Comparison of ENCODE assay signal across 8 cellular contexts in the genomic region with DNA sequence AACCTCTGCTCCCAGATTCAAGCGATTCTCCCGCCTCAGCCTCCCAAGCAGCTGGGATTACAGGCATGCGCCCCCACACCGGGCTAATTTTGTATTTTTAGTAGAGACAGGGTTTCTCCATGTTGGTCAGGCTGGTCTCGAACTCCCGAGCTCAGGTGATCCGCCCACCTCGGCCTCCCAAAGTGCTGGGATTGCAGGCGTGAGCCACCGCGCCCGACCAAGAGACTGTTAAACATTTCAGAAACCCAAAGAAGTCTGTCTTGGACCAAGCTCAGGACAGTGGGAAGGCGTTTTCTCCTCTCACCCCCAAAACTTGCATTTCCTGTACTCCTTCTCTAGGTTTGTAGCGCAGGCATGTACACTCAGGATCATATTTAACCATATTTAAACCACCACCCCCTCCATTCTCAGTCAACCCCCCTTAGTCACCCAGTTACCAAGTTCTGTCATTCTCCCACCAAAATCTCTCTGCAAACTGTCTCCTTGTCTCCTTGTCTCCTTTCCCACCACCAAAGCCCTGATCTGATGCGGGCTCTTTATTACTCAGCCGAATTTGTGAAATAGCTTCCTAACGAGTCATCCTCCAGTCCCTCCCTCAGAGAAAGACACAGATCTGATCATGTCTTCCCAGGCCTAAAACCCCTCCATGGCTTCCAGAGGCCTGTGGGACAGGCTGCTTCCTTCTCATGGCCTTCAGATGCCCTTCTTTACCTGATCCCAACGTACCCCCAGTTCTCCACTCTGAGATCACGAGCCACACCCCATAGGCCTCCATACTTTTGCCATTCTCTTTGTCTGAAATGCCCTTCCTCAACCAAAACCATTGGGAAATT. TPM values are rescaled to one million over a fixed set of nuclear protein-coding genes. Genes with fewer than 3 reads are reported as not detected.
DNase-seq lines count a peak whose midpoint lies in the region; ATAC-seq, FAIRE-seq and TF ChIP-seq lines count a peak whose summit lies in the region.

No MANE protein-coding gene starts in this region.

- WGBS in H1 (ENCODE audit: extremely low coverage in 1 of 2, insufficient coverage in 1 of 2, insufficient read length in 1 of 2, insufficient replicate concordance in 2 of 2, low coverage in 1 of 2, low lambda C conversion rate in 2 of 2, missing lambda C conversion rate in 1 of 2), 2 experiments: 86% methylated on average over 19 of the region's 19 CpGs; no CpG with 5 or more reads in 1 of the 2 experiments

- no peak overlapping the region for H3K56ac ChIP-seq in H1 (replicated peaks; ENCODE audit: insufficient read length, low read depth, low read length)

- H3K23ac ChIP-seq in H1 (ENCODE audit: insufficient read length): no peak overlapping the region

- H4K8ac ChIP-seq in H1 (ENCODE audit: extremely low read depth, insufficient read depth, low read length): no peak overlapping the region

- H3K4ac ChIP-seq in H1 (replicated peaks; ENCODE audit: insufficient read length, low read depth, low read length): no peak overlapping the region

- H3K27ac ChIP-seq in H1 (ENCODE audit: low read depth, low read length): 0 out of 2 replicates have a peak overlapping the region, but pooled peaks have one; percentile 42

- no peak for TF ChIP-seq POLR2A in H1 (IDR thresholded peaks at IDR 0.05; ENCODE audit: control extremely low read depth in 1 of 2, low read depth in 2 of 2, low read length in 2 of 2)

- H4K91ac ChIP-seq in H1 (replicated peaks; ENCODE audit: insufficient read length, low read length): no peak overlapping the region

- H2AFZ ChIP-seq in H1 (ENCODE audit: low read length): 0 out of 2 replicates have a peak overlapping the region, but pooled peaks have one; percentile 36

- peak; percentile 89 for DNase-seq in GM03348 (ENCODE audit: low spot score)
- peak; percentile 49 for DNase-seq in NCI-H460 (ENCODE audit: extremely low read depth, low read depth)
- DNase-seq in H1 (ENCODE audit: low read depth in 1 of 2, low spot score in 2 of 2): no peak
- DNase-seq in non-pigmented ciliary epithelial cell (ENCODE audit: low read depth): peak; percentile 96
- no peak for DNase-seq in C1 segment of cervical spinal cord (lab: John Stamatoyannopoulos, UW)
- no peak for DNase-seq in activated CD8-positive, alpha-beta memory T cell treated with anti-CD3 and anti-CD28 coated beads, Interleukin-2, amount 50 U/mL, for 4 hours
- no peak for DNase-seq in NOMO-1 (lab: John Stamatoyannopoulos, UW; ENCODE audit: unreplicated experiment in 2 of 2)

- H3K14ac ChIP-seq in H1 (ENCODE audit: insufficient read length): no peak overlapping the region

- peaks cover 0 to 4% (median 1%) of the 10 kb centered on the region in 4 experiments; a peak in 4 of 7 replicates for H3K4me1 ChIP-seq in H1 (replicated peaks in 1 of 4; ENCODE audit: control insufficient read depth in 3 of 4, insufficient read depth in 4 of 4, low read length in 3 of 4)

- TF ChIP-seq CTCF in H1 (IDR thresholded peaks at IDR 0.05; ENCODE audit: control extremely low read depth in 1 of 3, insufficient read depth in 1 of 3, low read depth in 1 of 3, low read length in 3 of 3): no peak

- H3K27me3 ChIP-seq in H1 (replicated peaks in 1 of 4; ENCODE audit: control insufficient read depth in 3 of 4, extremely low read depth in 1 of 4, insufficient read depth in 3 of 4, low read length in 3 of 4): no peaks in the 10 kb centered on the region

- no peaks in the 10 kb centered on the region for H3K79me2 ChIP-seq in H1 (ENCODE audit: control insufficient read depth in 1 of 2, insufficient read depth in 2 of 2, low read length in 2 of 2)

- H2BK5ac ChIP-seq in H1 (ENCODE audit: low read depth, low read length): peak overlapping the region; percentile 21

- POLR2A ChIA-PET in H1 (lab: Charles Lee; ENCODE audit: partially characterized antibody): interaction anchor here (0.7 to 5.0 kb wide), 9 partner anchors 11 to 82 kb away, joined by 3 to 41 read pairs (median 4); a partner anchor contains a TSS

- no peak overlapping the region for H3K4me3 ChIP-seq in H1 (ENCODE audit: extremely low read depth in 1 of 4, insufficient read depth in 2 of 4, low read depth in 3 of 4, low read length in 4 of 4)

- H3K18ac ChIP-seq in H1 (ENCODE audit: extremely low read depth, low read length): peak overlapping the region; percentile 34; the same call in 1 of the 2 replicates

- no peak overlapping the region for H3K9ac ChIP-seq in H1 (replicated peaks in 1 of 4; ENCODE audit: extremely low read depth in 1 of 4, low read depth in 3 of 4, low read length in 3 of 4)

- no peak for TF ChIP-seq RAD21 in H1 (IDR thresholded peaks at IDR 0.05 in 1 of 2, conservative IDR thresholded peaks at IDR 0.05 in 1 of 2; ENCODE audit: low read depth in 2 of 2, low read length in 2 of 2)

- 0 out of 2 replicates have a peak overlapping the region, but pooled peaks have one; percentile 61 for H2AK5ac ChIP-seq in H1 (ENCODE audit: low read depth, low read length)

- peak overlapping the region; percentile 78 for H2BK12ac ChIP-seq in H1 (ENCODE audit: low read depth, low read length)

- H3K4me2 ChIP-seq in H1 (ENCODE audit: insufficient read depth in 1 of 2, low read depth in 2 of 2, low read length in 2 of 2): no peak overlapping the region

- H3K23me2 ChIP-seq in H1 (ENCODE audit: low read depth, low read length): peaks cover 3% of the 10 kb centered on the region; the same call in 1 of the 2 replicates

- TF ChIP-seq EP300 in H1 (IDR thresholded peaks at IDR 0.05; ENCODE audit: borderline replicate concordance in 1 of 2, low read depth in 2 of 2, low read length in 2 of 2): no peak

- FAIRE-seq in H1 (lab: Jason Lieb, UNC): no peak

- no peaks in the 10 kb centered on the region for H3K36me3 ChIP-seq in H1 (ENCODE audit: control insufficient read depth in 2 of 4, insufficient read depth in 4 of 4, low read length in 3 of 4)

- no peak overlapping the region for H2BK120ac ChIP-seq in H1 (replicated peaks; ENCODE audit: low read depth, low read length)

- H2BK20ac ChIP-seq in H1 (ENCODE audit: low read length): peak overlapping the region; percentile 38; the same call in 1 of the 2 replicates

- ATAC-seq in GM18909 (IDR thresholded peaks at IDR 0.05; ENCODE audit: poor library complexity, unreplicated experiment): no peak

- no peaks in the 10 kb centered on the region for H3K79me1 ChIP-seq in H1 (ENCODE audit: low read depth, low read length)

- no peaks in the 10 kb centered on the region for H4K20me1 ChIP-seq in H1 (replicated peaks in 1 of 2; ENCODE audit: control insufficient read depth in 1 of 2, insufficient read depth in 2 of 2, low read length in 2 of 2)

- CTCF ChIA-PET in H1 (lab: Charles Lee; ENCODE audit: partially characterized antibody): interaction anchor here (0.7 to 21.7 kb wide), 11 partner anchors 9 to 117 kb away, joined by 3 to 858 read pairs (median 5); a partner anchor contains a TSS

- H2BK15ac ChIP-seq in H1 (ENCODE audit: low read length): no peak overlapping the region

- H4K5ac ChIP-seq in H1 (ENCODE audit: insufficient read length, low read depth, low read length): no peak overlapping the region

- H3K9me3 ChIP-seq in H1 (ENCODE audit: insufficient read depth in 2 of 2, low read depth in 1 of 2, low read length in 1 of 2): no peaks in the 10 kb centered on the region; a peak in 1 of 4 replicates

TF ChIP-seq in H1, 55 proteins besides CTCF, POLR2A, EP300 and RAD21 (continues in another document):
- TF ChIP-seq NANOG (IDR thresholded peaks at IDR 0.05; ENCODE audit: insufficient read depth, low read depth, low read length, poor library complexity, severe bottlenecking) (no peak), KDM1A (IDR thresholded peaks at IDR 0.05; ENCODE audit: borderline replicate concordance, low read length) (no peak), POLR2AphosphoS5 (IDR thresholded peaks at IDR 0.05; ENCODE audit: low read depth, low read length) (no peak), TAF7 (optimal IDR thresholded peaks at IDR 0.05; ENCODE audit: borderline replicate concordance, low read depth, low read length) (no peak), FOSL1 (IDR thresholded peaks at IDR 0.05; ENCODE audit: insufficient read depth, low read depth, low read length) (no peak), BCL11A (IDR thresholded peaks at IDR 0.05; ENCODE audit: low read depth in 2 of 2, low read length in 2 of 2) (no peak), TEAD4 (IDR thresholded peaks at IDR 0.05; ENCODE audit: low read depth, low read length) (0 out of 2 replicates have a peak, but pooled peaks have one; percentile 42), SIX5 (IDR thresholded peaks at IDR 0.05; ENCODE audit: low read depth, low read length) (no peak), SIRT6 (IDR thresholded peaks at IDR 0.05; ENCODE audit: low read length) (no peak), SUZ12 (IDR thresholded peaks at IDR 0.05; ENCODE audit: low read length) (no peak), CBX5 (IDR thresholded peaks at IDR 0.05; ENCODE audit: low read depth, low read length) (no peak), ASH2L (IDR thresholded peaks at IDR 0.05; ENCODE audit: low read length) (no peak), CREB1 (IDR thresholded peaks at IDR 0.05) (no peak), EZH2 (IDR thresholded peaks at IDR 0.05; ENCODE audit: low read depth, low read length, severe bottlenecking) (no peak), RNF2 (IDR thresholded peaks at IDR 0.05; ENCODE audit: borderline replicate concordance, low read depth, low read length, missing control alignments, poor library complexity, severe bottlenecking) (no peak), POU5F1 (IDR thresholded peaks at IDR 0.05; ENCODE audit: low read depth, low read length) (no peak), JUN (IDR thresholded peaks at IDR 0.05; ENCODE audit: low read depth, low read length) (peak; percentile 46; the same call in 1 of the 2 replicates), GTF2F1 (IDR thresholded peaks at IDR 0.05; ENCODE audit: borderline replicate concordance, low read depth, low read length) (no peak)
- TF ChIP-seq, protein P1, sequence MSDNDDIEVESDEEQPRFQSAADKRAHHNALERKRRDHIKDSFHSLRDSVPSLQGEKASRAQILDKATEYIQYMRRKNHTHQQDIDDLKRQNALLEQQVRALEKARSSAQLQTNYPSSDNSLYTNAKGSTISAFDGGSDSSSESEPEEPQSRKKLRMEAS (IDR thresholded peaks at IDR 0.05): no peak

RNA-seq across cellular contexts. Expression of a gene that starts 29.0 kb away (rescaled TPM):
- total RNA-seq in NCI-H460 (2014; rRNA removed; shearing (Covaris generic)): 0.12 and 1.7 TPM in 2 replicates
- not detected in 2 replicates for polyA plus RNA-seq in NCI-H460 (2014; cell fraction: nucleus; rRNA removed)
- total RNA-seq in H1 (2021; fragmentation: NEBNext Ultra II Directional; extraction: Animal tissue kit (Norgen Biotek cat#: 25700)): 12.7 and 13.7 TPM in 2 replicates
- 4.1 and 6.5 TPM in 2 replicates for polyA plus RNA-seq in H1 (2011; rRNA removed)
- polyA plus RNA-seq in H1 (2011; cell fraction: cytosol; rRNA removed): 1.8 TPM
- polyA plus RNA-seq in H1 (2011; cell fraction: nucleus; rRNA removed): 5.0 TPM
- 10.0 to 16.5 TPM (median 14.4 TPM) in 4 replicates for polyA plus RNA-seq in H1 (2012, experiment 1 of 2)
- 13.8 TPM for polyA plus RNA-seq in H1 (2012, experiment 2 of 2)
- 19.3 TPM for polyA plus RNA-seq in H1 (2013, experiment 1 of 2)
- polyA plus RNA-seq in H1 (2013, experiment 2 of 2): 23.2 TPM
- polyA minus RNA-seq in H1 (2011; rRNA and poly(A)+ RNA removed): 2.3 and 5.3 TPM in 2 replicates
- polyA minus RNA-seq in H1 (2011; cell fraction: cytosol; rRNA and poly(A)+ RNA removed): 8.2 TPM
- 5.3 TPM for polyA minus RNA-seq in H1 (2011; cell fraction: nucleus; rRNA and poly(A)+ RNA removed)

Comparison
In these comparisons a context has a peak if more than half of its experiments do, and no peak if none do; other contexts are left out.
1. DNase-seq: peak in GM03348 (single experiment), NCI-H460 (single experiment) and non-pigmented ciliary epithelial cell (single experiment); none in H1 (0 of 2), C1 segment of cervical spinal cord (0 of 14), activated CD8-positive, alpha-beta memory T cell treated with anti-CD3 and anti-CD28 coated beads, Interleukin-2, amount 50 U/mL, for 4 hours (single experiment) and NOMO-1 (0 of 2).